ENCODE assay signal across 1 cellular context in genomic region chr15:66287461-66288055, GRCh38.
TF ChIP-seq lines count a peak whose summit lies in the region.

No MANE protein-coding gene starts in this region.

TF ChIP-seq in WTC11, 78 proteins besides CTCF, POLR2A, EP300 and RAD21 (continued from another document):
- TF ChIP-seq, protein P1, sequence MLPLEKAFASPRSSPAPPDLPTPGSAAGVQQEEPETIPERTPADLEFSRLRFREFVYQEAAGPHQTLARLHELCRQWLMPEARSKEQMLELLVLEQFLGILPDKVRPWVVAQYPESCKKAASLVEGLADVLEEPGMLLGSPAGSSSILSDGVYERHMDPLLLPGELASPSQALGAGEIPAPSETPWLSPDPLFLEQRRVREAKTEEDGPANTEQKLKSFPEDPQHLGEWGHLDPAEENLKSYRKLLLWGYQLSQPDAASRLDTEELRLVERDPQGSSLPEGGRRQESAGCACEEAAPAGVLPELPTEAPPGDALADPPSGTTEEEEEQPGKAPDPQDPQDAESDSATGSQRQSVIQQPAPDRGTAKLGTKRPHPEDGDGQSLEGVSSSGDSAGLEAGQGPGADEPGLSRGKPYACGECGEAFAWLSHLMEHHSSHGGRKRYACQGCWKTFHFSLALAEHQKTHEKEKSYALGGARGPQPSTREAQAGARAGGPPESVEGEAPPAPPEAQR (CRISPR knock-in tag; IDR thresholded peaks at IDR 0.05) = no peak
- TF ChIP-seq, protein P2, sequence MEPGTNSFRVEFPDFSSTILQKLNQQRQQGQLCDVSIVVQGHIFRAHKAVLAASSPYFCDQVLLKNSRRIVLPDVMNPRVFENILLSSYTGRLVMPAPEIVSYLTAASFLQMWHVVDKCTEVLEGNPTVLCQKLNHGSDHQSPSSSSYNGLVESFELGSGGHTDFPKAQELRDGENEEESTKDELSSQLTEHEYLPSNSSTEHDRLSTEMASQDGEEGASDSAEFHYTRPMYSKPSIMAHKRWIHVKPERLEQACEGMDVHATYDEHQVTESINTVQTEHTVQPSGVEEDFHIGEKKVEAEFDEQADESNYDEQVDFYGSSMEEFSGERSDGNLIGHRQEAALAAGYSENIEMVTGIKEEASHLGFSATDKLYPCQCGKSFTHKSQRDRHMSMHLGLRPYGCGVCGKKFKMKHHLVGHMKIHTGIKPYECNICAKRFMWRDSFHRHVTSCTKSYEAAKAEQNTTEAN (CRISPR knock-in tag; IDR thresholded peaks at IDR 0.05) = no peak
- TF ChIP-seq, protein P3, sequence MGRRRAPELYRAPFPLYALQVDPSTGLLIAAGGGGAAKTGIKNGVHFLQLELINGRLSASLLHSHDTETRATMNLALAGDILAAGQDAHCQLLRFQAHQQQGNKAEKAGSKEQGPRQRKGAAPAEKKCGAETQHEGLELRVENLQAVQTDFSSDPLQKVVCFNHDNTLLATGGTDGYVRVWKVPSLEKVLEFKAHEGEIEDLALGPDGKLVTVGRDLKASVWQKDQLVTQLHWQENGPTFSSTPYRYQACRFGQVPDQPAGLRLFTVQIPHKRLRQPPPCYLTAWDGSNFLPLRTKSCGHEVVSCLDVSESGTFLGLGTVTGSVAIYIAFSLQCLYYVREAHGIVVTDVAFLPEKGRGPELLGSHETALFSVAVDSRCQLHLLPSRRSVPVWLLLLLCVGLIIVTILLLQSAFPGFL (CRISPR knock-in tag; IDR thresholded peaks at IDR 0.05; ENCODE audit: borderline replicate concordance) = no peak
- no peak for TF ChIP-seq ZNF263 (CRISPR knock-in tag; IDR thresholded peaks at IDR 0.05; ENCODE audit: low read depth)
- TF ChIP-seq GRHL2 (CRISPR knock-in tag; IDR thresholded peaks at IDR 0.05; ENCODE audit: insufficient replicate concordance, severe bottlenecking) = no peak
- no peak for TF ChIP-seq TEAD1 (CRISPR knock-in tag; IDR thresholded peaks at IDR 0.05)
- TF ChIP-seq SMAD4 (CRISPR knock-in tag; IDR thresholded peaks at IDR 0.05) = no peak
